29 cellular contexts compared by ENCODE assay signal in the genomic region with DNA sequence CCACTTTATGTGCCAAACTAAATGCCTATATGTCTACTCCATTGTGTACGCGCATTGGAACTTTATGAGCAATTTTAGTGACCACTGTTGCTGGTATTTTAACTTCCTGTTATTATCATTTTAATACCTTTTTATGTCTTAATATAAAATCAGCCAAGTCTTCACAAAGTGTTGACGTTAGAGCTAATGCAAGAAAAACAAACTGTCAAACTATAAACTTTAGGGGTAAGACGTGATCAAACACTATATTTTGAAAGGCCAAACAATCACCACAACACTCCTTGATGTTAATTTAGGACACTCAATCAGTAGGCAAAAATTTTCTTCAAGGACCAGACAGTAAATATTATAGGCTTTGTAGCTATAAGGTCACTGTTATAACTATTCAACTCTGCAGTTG.
"Had no signal": no experiment of that assay in that cellular context is flagged by ENCODE, and none has a peak within 500 bp of the region (broad histone marks: within the 10 kb centered on the region; RNA-seq: fewer than 3 reads in every experiment).

No MANE protein-coding gene starts in this region.

- H3K9me3 ChIP-seq: adrenal gland, ascending aorta, body of pancreas, breast epithelium had no signal

- DNase-seq: activated effector memory CD4-positive, alpha-beta T cell treated with anti-CD3 and anti-CD28 coated beads, Interleukin-2, amount 50 U/mL, for 16 hours; activated effector memory CD4-positive, alpha-beta T cell treated with Interleukin-2 at 50 U/mL for 16 hours; activated gamma-delta T cell; activated gamma-delta T cell treated with Interleukin-2 at 50 U/mL for 16 hours; activated naive CD4-positive, alpha-beta T cell; activated naive CD4-positive, alpha-beta T cell treated with anti-CD3 and anti-CD28 coated beads for 36 hours; activated naive CD4-positive, alpha-beta T cell treated with anti-CD3 and anti-CD28 coated beads, Interleukin-2, amount 10 ng/mL, durations not matched to agents 7 days and 5 days; activated naive CD4-positive, alpha-beta T cell treated with anti-CD3 and anti-CD28 coated beads, Interleukin-2, amount 50 U/mL, for 16 hours; activated naive CD4-positive, alpha-beta T cell treated with Interleukin-2 at 50 U/mL for 16 hours; activated naive CD8-positive, alpha-beta T cell treated with anti-CD3 and anti-CD28 coated beads for 36 hours; activated naive CD8-positive, alpha-beta T cell treated with anti-CD3 and anti-CD28 coated beads, Interleukin-2, amount 10 ng/mL, durations not matched to agents 7 days and 5 days; activated naive CD8-positive, alpha-beta T cell treated with anti-CD3 and anti-CD28 coated beads, Interleukin-2, amount 50 U/mL, for 24 hours; activated T-cell treated with anti-CD3 and anti-CD28 coated beads, Interleukin-2, amount 50 U/mL, for 24 hours; activated T-cell treated with anti-CD3 and anti-CD28 coated beads, Interleukin-2, amount 50 U/mL, for 4 hours; activated T-cell treated with anti-CD3 and anti-CD28 coated beads, Interleukin-2, amount 50 U/mL, for 48 hours; activated T-cell treated with anti-CD3 and anti-CD28 coated beads, Interleukin-2, amount 50 U/mL, for 72 hours; adrenal gland; amniotic stem cell; amygdala; anterior cingulate cortex; aorta; body of pancreas; brain microvascular endothelial cell; caudate nucleus; central memory CD4-positive, alpha-beta T cell; cerebellar nuclear complex had no signal

- H3K36me3 ChIP-seq: adrenal gland, brain microvascular endothelial cell, breast epithelium, cardiac muscle cell had no signal

- H3K27me3 ChIP-seq: adrenal gland, ascending aorta, body of pancreas, brain microvascular endothelial cell, breast epithelium, cardiac muscle cell had no signal

- H3K27ac ChIP-seq: adrenal gland, ascending aorta, body of pancreas, brain microvascular endothelial cell, breast epithelium, cardiac muscle cell had no signal

- H3K4me3 ChIP-seq: adrenal gland, ascending aorta, body of pancreas, breast epithelium, cardiac muscle cell had no signal

- H3K4me1 ChIP-seq: adrenal gland, ascending aorta, body of pancreas, breast epithelium had no signal
